Comparison of ENCODE assay signal across 8 cellular contexts in genomic region chr6:4774715-4775590, GRCh38. TPM values are rescaled to one million over a fixed set of nuclear protein-coding genes. Genes with fewer than 3 reads are reported as not detected.
A peak's percentile ranks its signal among the peaks of the same experiment; 100 is the strongest.
DNase-seq lines count a peak whose midpoint lies in the region; TF ChIP-seq lines count a peak whose summit lies in the region.

No MANE protein-coding gene starts in this region.

- H3K4me3 ChIP-seq in fibroblast of pulmonary artery (replicated peaks; ENCODE audit: low read depth, low read length) (peak overlapping the region; percentile 45), neural progenitor cell (peak overlapping the region; percentile 54)

- H3K9ac ChIP-seq in neural progenitor cell: no peak overlapping the region

- H3K27me3 ChIP-seq in neural progenitor cell: peaks cover 41% of the 10 kb centered on the region

- peaks cover 27% of the 10 kb centered on the region for H3F3A ChIP-seq in neural progenitor cell (ENCODE audit: low read depth)

- H3K9me3 Mint-ChIP-seq in IgD-negative memory B cell (peaks cover 0 to 4% (median 0%) of the 10 kb centered on the region in 3 donors), neural progenitor cell (peaks cover 27% of the 10 kb centered on the region)
- peaks cover 28% of the 10 kb centered on the region for H3K9me3 Mint-ChIP-seq in activated T-cell treated with anti-CD3 and anti-CD28 coated beads, Interleukin-2, amount 50 U/mL, for 24 hours

- H3K9me3 ChIP-seq in neural progenitor cell (ENCODE audit: low read depth): peaks cover 6% of the 10 kb centered on the region

- peaks cover 1% of the 10 kb centered on the region for H3K36me3 Mint-ChIP-seq in IgD-negative memory B cell
- H3K36me3 Mint-ChIP-seq in activated T-cell treated with anti-CD3 and anti-CD28 coated beads, Interleukin-2, amount 50 U/mL, for 24 hours (ENCODE audit: low read depth): peaks cover 9% of the 10 kb centered on the region
- peaks cover 13% of the 10 kb centered on the region for H3K36me3 Mint-ChIP-seq in neural progenitor cell

- peaks cover 3% of the 10 kb centered on the region for H3K36me3 ChIP-seq in neural progenitor cell

- H3K27ac Mint-ChIP-seq in IgD-negative memory B cell: peak overlapping the region; percentile 69 to 92 (median 80)
- H3K27ac Mint-ChIP-seq in activated T-cell treated with anti-CD3 and anti-CD28 coated beads, Interleukin-2, amount 50 U/mL, for 24 hours: peak overlapping the region; percentile 53
- H3K27ac Mint-ChIP-seq in neural progenitor cell: peak overlapping the region; percentile 1

- H3K4me1 ChIP-seq in neural progenitor cell: peaks cover 33% of the 10 kb centered on the region

- no peak for TF ChIP-seq CTCF in fibroblast of pulmonary artery (IDR thresholded peaks at IDR 0.05; ENCODE audit: low read length, missing control alignments)
- TF ChIP-seq CTCF in neural progenitor cell (IDR thresholded peaks at IDR 0.05): no peak

- H4K20me1 ChIP-seq in neural progenitor cell (ENCODE audit: low read depth): peaks cover 27% of the 10 kb centered on the region

- H3K4me1 Mint-ChIP-seq in IgD-negative memory B cell: peaks cover 23 to 29% (median 28%) of the 10 kb centered on the region in 3 donors
- peaks cover 52% of the 10 kb centered on the region for H3K4me1 Mint-ChIP-seq in activated T-cell treated with anti-CD3 and anti-CD28 coated beads, Interleukin-2, amount 50 U/mL, for 24 hours (ENCODE audit: low read depth)
- H3K4me1 Mint-ChIP-seq in neural progenitor cell: peaks cover 16% of the 10 kb centered on the region

- H3K27me3 Mint-ChIP-seq in IgD-negative memory B cell: peaks cover 7% of the 10 kb centered on the region
- peaks cover 19% of the 10 kb centered on the region for H3K27me3 Mint-ChIP-seq in activated T-cell treated with anti-CD3 and anti-CD28 coated beads, Interleukin-2, amount 50 U/mL, for 24 hours
- H3K27me3 Mint-ChIP-seq in neural progenitor cell (ENCODE audit: insufficient read depth, low read depth): peaks cover 23% of the 10 kb centered on the region

- H3K4me3 Mint-ChIP-seq in IgD-negative memory B cell: peak overlapping the region; percentile 90 to 97 (median 95)
- peak overlapping the region; percentile 72 for H3K4me3 Mint-ChIP-seq in activated T-cell treated with anti-CD3 and anti-CD28 coated beads, Interleukin-2, amount 50 U/mL, for 24 hours
- peak overlapping the region; percentile 85 for H3K4me3 Mint-ChIP-seq in neural progenitor cell

- DNase-seq in COR-L47 (lab: John Stamatoyannopoulos, UW) (peak; percentile 7), fibroblast of pulmonary artery (ENCODE audit: low read depth) (no peak), neural progenitor cell (ENCODE audit: low spot score) (peak; percentile 61), NCI-H146 treated with DMSO at 0.1 percent for 48 hours (lab: John Stamatoyannopoulos, UW; ENCODE audit: unreplicated experiment) (no peak), H4 (ENCODE audit: low spot score) (no peak), dedifferentiated amniotic fluid mesenchymal stem cell (ENCODE audit: extremely low spot score) (no peak)
- no peak for DNase-seq in activated T-cell treated with anti-CD3 and anti-CD28 coated beads, Interleukin-2, amount 50 U/mL, for 24 hours

- peak overlapping the region; percentile 57 for H2AFZ ChIP-seq in neural progenitor cell (replicated peaks)

- H3K79me2 ChIP-seq in neural progenitor cell (ENCODE audit: low read depth): peaks cover 58% of the 10 kb centered on the region

- peak overlapping the region; percentile 74 for H3K4me2 ChIP-seq in neural progenitor cell

- H3K27ac ChIP-seq in neural progenitor cell: no peak overlapping the region

RNA-seq across cellular contexts. Expression of gene CDYL, which starts 1.3 kb away (rescaled TPM):
- polyA plus RNA-seq in IgD-negative memory B cell: 5.3 TPM
- 46.4 and 53.5 TPM in 2 replicates for total RNA-seq in neural progenitor cell (ENCODE audit: low replicate concordance)
- total RNA-seq in H4 (2014; rRNA removed; shearing (Covaris generic)): 16.0 and 25.0 TPM in 2 replicates

Comparison
In these comparisons a context has a peak if more than half of its experiments do, and no peak if none do; other contexts are left out.
1. DNase-seq: peak in COR-L47 (single experiment) and neural progenitor cell (single experiment); none in activated T-cell treated with anti-CD3 and anti-CD28 coated beads, Interleukin-2, amount 50 U/mL, for 24 hours (single experiment), fibroblast of pulmonary artery (single experiment), NCI-H146 treated with DMSO at 0.1 percent for 48 hours (single experiment), H4 (single experiment) and dedifferentiated amniotic fluid mesenchymal stem cell (single experiment).
2. H3K27ac Mint-ChIP-seq: peak in every context shown above with its lines; median percentile 80 in IgD-negative memory B cell; 53 in activated T-cell treated with anti-CD3 and anti-CD28 coated beads, Interleukin-2, amount 50 U/mL, for 24 hours; 1 in neural progenitor cell.
3. Peak in every context shown above with its lines, with median percentiles within 50 percentile points of each other: H3K4me3 Mint-ChIP-seq.